Comparison of ENCODE assay signal across 8 cellular contexts in genomic region chr19:47190167-47190727, GRCh38. TPM values are rescaled to one million over a fixed set of nuclear protein-coding genes. Genes with fewer than 3 reads are reported as not detected.
DNase-seq lines count a peak whose midpoint lies in the region; ATAC-seq, FAIRE-seq and TF ChIP-seq lines count a peak whose summit lies in the region.

No MANE protein-coding gene starts in this region.

- peaks cover 8 to 10% of the 10 kb centered on the region in 2 donors for H3K4me1 ChIP-seq in lung (ENCODE audit: control insufficient read depth in 2 of 2, insufficient read depth in 2 of 2, low read length in 2 of 2)

- ATAC-seq in lung (ENCODE audit: insufficient read depth, low FRiP score), result peak; percentile 43
- ATAC-seq in HG03432 (IDR thresholded peaks at IDR 0.05; ENCODE audit: unreplicated experiment), result no peak
- ATAC-seq in GM18868 (IDR thresholded peaks at IDR 0.05; ENCODE audit: unreplicated experiment), result no peak
- no peak for ATAC-seq in GM21526 (IDR thresholded peaks at IDR 0.05; ENCODE audit: low FRiP score, unreplicated experiment)

- WGBS in lung, 2 donors, result 35 to 77% methylated on average over 12 of the region's 12 CpGs

- no peaks in the 10 kb centered on the region for H3K27me3 ChIP-seq in lung (ENCODE audit: control insufficient read depth, insufficient read depth)

- peak; percentile 37 for DNase-seq in H54 (ENCODE audit: insufficient read length, low spot score)
- peak; percentile 41 to 49 for DNase-seq in activated CD4-positive, alpha-beta T cell treated with anti-CD3 and anti-CD28 coated beads for 24 hours (ENCODE audit: low read depth in 2 of 2)
- DNase-seq in cerebellar cortex (ENCODE audit: low spot score), result peak; percentile 49
- peak; percentile 89 for DNase-seq in lung (ENCODE audit: low spot score)
- DNase-seq in stimulated activated CD4-positive, alpha-beta T cell treated with anti-CD3 and anti-CD28 coated beads, Interleukin-4, amount 100 ng/mL, for 48 hours (ENCODE audit: low read depth in 2 of 2), result peak; percentile 34 to 54

- TF ChIP-seq POLR2A in H54 (IDR thresholded peaks at IDR 0.05; ENCODE audit: low read depth, low read length), result no peak

- peak overlapping the region; percentile 13 to 84 for H3K27ac ChIP-seq in lung (ENCODE audit: low read depth in 1 of 2, low read length in 1 of 2)

- H3K36me3 ChIP-seq in lung (ENCODE audit: control insufficient read depth in 2 of 2, insufficient read depth in 2 of 2, low read length in 2 of 2), result peaks cover 0 to 9% of the 10 kb centered on the region in 2 donors

- no peak for TF ChIP-seq CTCF in lung (IDR thresholded peaks at IDR 0.05; ENCODE audit: control extremely low read depth, extremely low read depth)

- no peak overlapping the region for H3K4me3 ChIP-seq in lung

- peak; percentile 50 for FAIRE-seq in H54 (lab: Jason Lieb, UNC)

- no peaks in the 10 kb centered on the region for H3K9me3 ChIP-seq in lung (ENCODE audit: control insufficient read depth in 2 of 2, insufficient read depth in 1 of 2, low read length in 1 of 2)

RNA-seq across cellular contexts. Expression of gene BBC3, which starts 40.8 kb away (rescaled TPM):
- 10 to 100 TPM in 1 of 2 donors, 1 to 10 TPM in 1; 4.1 to 10.8 TPM for total RNA-seq in lung
- polyA plus RNA-seq in lung, result 10 to 100 TPM; 18.8 to 22.0 TPM

RNA-seq across cellular contexts. Expression of gene SAE1, which starts 59.6 kb away (rescaled TPM):
- total RNA-seq in lung, result 10 to 100 TPM; 55.9 TPM
- 10 to 100 TPM; 28.6 to 58.1 TPM for polyA plus RNA-seq in lung

Comparison
In these comparisons a context has a peak if more than half of its experiments do, and no peak if none do; other contexts are left out.
1. DNase-seq: peak in every context shown above with its lines; median percentile 89 in lung; 49 in cerebellar cortex; 45 in activated CD4-positive, alpha-beta T cell treated with anti-CD3 and anti-CD28 coated beads for 24 hours; 44 in stimulated activated CD4-positive, alpha-beta T cell treated with anti-CD3 and anti-CD28 coated beads, Interleukin-4, amount 100 ng/mL, for 48 hours; 37 in H54.